In genomic region chr5:82164957-82165698, GRCh38 we compare ENCODE assay signal across 1 cellular context.
TF ChIP-seq lines count a peak whose summit lies in the region.

No MANE protein-coding gene starts in this region.

TF ChIP-seq in HEK293, 187 proteins besides CTCF, POLR2A, EP300 and RAD21 (continued from another document):
- TF ChIP-seq ZBTB44 (tag by site-specific recombination; IDR thresholded peaks at IDR 0.05) (no peak), ZNF350 (tag by site-specific recombination; IDR thresholded peaks at IDR 0.05) (no peak), ZNF544 (tag by site-specific recombination; IDR thresholded peaks at IDR 0.05) (no peak), ZNF677 (tag by site-specific recombination; IDR thresholded peaks at IDR 0.05) (no peak), ZSCAN5A (tag by site-specific recombination; IDR thresholded peaks at IDR 0.05) (no peak), ZNF548 (tag by site-specific recombination; IDR thresholded peaks at IDR 0.05) (no peak), SALL2 (tag by site-specific recombination; IDR thresholded peaks at IDR 0.05; ENCODE audit: borderline replicate concordance) (no peak), ZNF600 (tag by site-specific recombination; IDR thresholded peaks at IDR 0.05) (peak; percentile 63)
TF ChIP-seq in HEK293: peak in this region for 6.
